In genomic region chr16:88649924-88650748, GRCh38 we compare ENCODE assay signal across 1 cellular context.
TF ChIP-seq lines count a peak whose summit lies in the region.

No MANE protein-coding gene starts in this region.

TF ChIP-seq in HepG2, 621 proteins besides CTCF, POLR2A, EP300 and RAD21 (continued from another document and continues in another):
- TF ChIP-seq RERE (CRISPR knock-in tag; IDR thresholded peaks at IDR 0.05; ENCODE audit: low read depth): no peak
- TF ChIP-seq ZHX2 (IDR thresholded peaks at IDR 0.05; ENCODE audit: low read depth): no peak
- TF ChIP-seq ZHX2 (CRISPR knock-in tag; IDR thresholded peaks at IDR 0.05; ENCODE audit: borderline replicate concordance): no peak
- 0 out of 2 replicates have a peak, but pooled peaks have one; percentile 3 for TF ChIP-seq KMT2B (CRISPR knock-in tag; IDR thresholded peaks at IDR 0.05)
- no peak for TF ChIP-seq ATF7-NPFF (CRISPR knock-in tag; IDR thresholded peaks at IDR 0.05; ENCODE audit: low read depth)
- no peak for TF ChIP-seq ZNF580 (CRISPR knock-in tag; IDR thresholded peaks at IDR 0.05; ENCODE audit: borderline replicate concordance, low read depth)
- no peak for TF ChIP-seq KDM2A (CRISPR knock-in tag; IDR thresholded peaks at IDR 0.05; ENCODE audit: borderline replicate concordance, low read depth)
- TF ChIP-seq SRY (CRISPR knock-in tag; IDR thresholded peaks at IDR 0.05): peak; percentile 14; the same call in 1 of the 2 replicates
- TF ChIP-seq ZNF207 (IDR thresholded peaks at IDR 0.05; ENCODE audit: borderline replicate concordance): no peak
- TF ChIP-seq NR0B2 (CRISPR knock-in tag; IDR thresholded peaks at IDR 0.05): no peak
- TF ChIP-seq MXD1 (CRISPR knock-in tag; IDR thresholded peaks at IDR 0.05): no peak
- TF ChIP-seq MEIS2 (CRISPR knock-in tag; IDR thresholded peaks at IDR 0.05): peak; percentile 27; the same call in 1 of the 2 replicates
- TF ChIP-seq ZXDC (CRISPR knock-in tag; IDR thresholded peaks at IDR 0.05): 0 out of 2 replicates have a peak, but pooled peaks have one; percentile 43
- TF ChIP-seq KLF6 (CRISPR knock-in tag; IDR thresholded peaks at IDR 0.05): no peak
- peak; percentile 67 for TF ChIP-seq ZSCAN25 (CRISPR knock-in tag; IDR thresholded peaks at IDR 0.05)
- peak; percentile 14; the same call in 1 of the 2 replicates for TF ChIP-seq ZNF768 (CRISPR knock-in tag; IDR thresholded peaks at IDR 0.05)
- peak; percentile 36 for TF ChIP-seq HOXA3 (CRISPR knock-in tag; IDR thresholded peaks at IDR 0.05)
- TF ChIP-seq HOXA5 (CRISPR knock-in tag; IDR thresholded peaks at IDR 0.05): no peak
- TF ChIP-seq ZNF230 (CRISPR knock-in tag; IDR thresholded peaks at IDR 0.05): peak; percentile 73; the same call in 1 of the 2 replicates
- TF ChIP-seq TRAFD1 (CRISPR knock-in tag; IDR thresholded peaks at IDR 0.05; ENCODE audit: borderline replicate concordance): no peak; the same call in 1 of the 2 replicates
- no peak for TF ChIP-seq ZNF121 (CRISPR knock-in tag; IDR thresholded peaks at IDR 0.05)
- TF ChIP-seq TBP (CRISPR knock-in tag; IDR thresholded peaks at IDR 0.05): no peak
- TF ChIP-seq MTF1 (CRISPR knock-in tag; IDR thresholded peaks at IDR 0.05): no peak; the same call in 1 of the 2 replicates
- TF ChIP-seq NPAS2 (CRISPR knock-in tag; IDR thresholded peaks at IDR 0.05; ENCODE audit: borderline replicate concordance): no peak
- TF ChIP-seq CCDC6 (CRISPR knock-in tag; IDR thresholded peaks at IDR 0.05): peak; percentile 53; the same call in 1 of the 2 replicates
- TF ChIP-seq ZNF841 (CRISPR knock-in tag; IDR thresholded peaks at IDR 0.05; ENCODE audit: borderline replicate concordance): no peak
- no peak for TF ChIP-seq NFYC (CRISPR knock-in tag; IDR thresholded peaks at IDR 0.05)
- TF ChIP-seq NFKBIZ (CRISPR knock-in tag; IDR thresholded peaks at IDR 0.05): no peak
- TF ChIP-seq RNF2 (conservative IDR thresholded peaks at IDR 0.05; ENCODE audit: low read depth): no peak
- TF ChIP-seq RFX1 (IDR thresholded peaks at IDR 0.05): no peak
- TF ChIP-seq HOXA7 (CRISPR knock-in tag; IDR thresholded peaks at IDR 0.05): 0 out of 2 replicates have a peak, but pooled peaks have one; percentile 15
- TF ChIP-seq ZNF383 (CRISPR knock-in tag; IDR thresholded peaks at IDR 0.05; ENCODE audit: borderline replicate concordance): no peak
- peak; percentile 82; the same call in 1 of the 2 replicates for TF ChIP-seq ZNF296 (CRISPR knock-in tag; conservative IDR thresholded peaks at IDR 0.05)
- TF ChIP-seq SP5 (CRISPR knock-in tag; IDR thresholded peaks at IDR 0.05; ENCODE audit: borderline replicate concordance, low read depth): peak; percentile 15; the same call in 1 of the 2 replicates
- no peak for TF ChIP-seq ATM (IDR thresholded peaks at IDR 0.05; ENCODE audit: borderline replicate concordance)
- TF ChIP-seq ZFP91 (CRISPR knock-in tag; IDR thresholded peaks at IDR 0.05; ENCODE audit: borderline replicate concordance): peak; percentile 47; the same call in 1 of the 2 replicates
- TF ChIP-seq PAXIP1 (CRISPR knock-in tag; conservative IDR thresholded peaks at IDR 0.05): no peak; the same call in 1 of the 2 replicates
